Comparison of ENCODE assay signal across 18 cellular contexts in genomic region chr4:40170588-40170987, GRCh38. TPM values are rescaled to one million over a fixed set of nuclear protein-coding genes. Genes with fewer than 3 reads are reported as not detected.
DNase-seq lines count a peak whose midpoint lies in the region; ATAC-seq and TF ChIP-seq lines count a peak whose summit lies in the region.
"Had no signal": no experiment of that assay in that cellular context is flagged by ENCODE, and none has a peak within 500 bp of the region (broad histone marks: within the 10 kb centered on the region; RNA-seq: fewer than 3 reads in every experiment).

No MANE protein-coding gene starts in this region.

- TF ChIP-seq CTCF in activated CD8-positive, alpha-beta T cell treated with anti-CD3 and anti-CD28 coated beads for 36 hours (IDR thresholded peaks at IDR 0.05) = no peak
- TF ChIP-seq CTCF in WTC11 (IDR thresholded peaks at IDR 0.05) = no peak

- H3K36me3 Mint-ChIP-seq in activated CD8-positive, alpha-beta T cell treated with anti-CD3 and anti-CD28 coated beads for 36 hours (ENCODE audit: low read depth) = peaks cover 8% of the 10 kb centered on the region
- peaks cover 10% of the 10 kb centered on the region for H3K36me3 Mint-ChIP-seq in WTC11

- no peak overlapping the region for H3K4me3 Mint-ChIP-seq in activated CD8-positive, alpha-beta T cell treated with anti-CD3 and anti-CD28 coated beads for 36 hours
- no peak overlapping the region for H3K4me3 Mint-ChIP-seq in WTC11
- H3K4me3 Mint-ChIP-seq: activated naive CD4-positive, alpha-beta T cell treated with anti-CD3 and anti-CD28 coated beads for 36 hours; CD4-positive, CD25-positive, alpha-beta regulatory T cell; stimulated activated naive CD8-positive, alpha-beta T cell treated with anti-CD3 and anti-CD28 coated beads, Interleukin-15, amount 100 ng/mL, for 72 hours; T-cell had no signal

- ATAC-seq in GM19025 (IDR thresholded peaks at IDR 0.05; ENCODE audit: low read depth, unreplicated experiment) (peak; percentile 70), HG02678 (IDR thresholded peaks at IDR 0.05; ENCODE audit: unreplicated experiment) (peak; percentile 71), HG03460 (IDR thresholded peaks at IDR 0.05; ENCODE audit: unreplicated experiment) (peak; percentile 70), GM21528 (IDR thresholded peaks at IDR 0.05; ENCODE audit: low FRiP score, unreplicated experiment) (no peak), WTC11 (no peak)
- no peak for ATAC-seq in activated CD8-positive, alpha-beta T cell treated with anti-CD3 and anti-CD28 coated beads for 36 hours
- ATAC-seq: left cardiac atrium; stimulated activated naive CD8-positive, alpha-beta T cell treated with anti-CD3 and anti-CD28 coated beads, Interleukin-15, amount 100 ng/mL, for 72 hours; T-cell had no signal

- H3K27ac Mint-ChIP-seq in activated CD8-positive, alpha-beta T cell treated with anti-CD3 and anti-CD28 coated beads for 36 hours = no peak overlapping the region
- H3K27ac Mint-ChIP-seq in WTC11 = no peak overlapping the region
- H3K27ac Mint-ChIP-seq: activated naive CD4-positive, alpha-beta T cell treated with anti-CD3 and anti-CD28 coated beads for 36 hours; CD4-positive, CD25-positive, alpha-beta regulatory T cell; stimulated activated naive CD8-positive, alpha-beta T cell treated with anti-CD3 and anti-CD28 coated beads, Interleukin-15, amount 100 ng/mL, for 72 hours had no signal

- CTCF ChIA-PET in activated CD8-positive, alpha-beta T cell treated with anti-CD3 and anti-CD28 coated beads for 36 hours (lab: Charles Lee) = no interaction called here
- CTCF ChIA-PET in WTC11 (lab: Charles Lee) = interaction anchor here (1.0 kb wide), 1 partner anchor 147 kb away, joined by 3 read pairs; no protein-coding TSS in a partner anchor

- peak; percentile 3 for DNase-seq in ACHN
- DNase-seq in epidermal melanocyte (ENCODE audit: insufficient read length, low spot score) = no peak
- DNase-seq in activated CD8-positive, alpha-beta T cell treated with anti-CD3 and anti-CD28 coated beads for 36 hours = no peak
- no peak for DNase-seq in WTC11 (ENCODE audit: low spot score)
- DNase-seq: activated naive CD4-positive, alpha-beta T cell treated with anti-CD3 and anti-CD28 coated beads for 36 hours; brain microvascular endothelial cell; CD4-positive, CD25-positive, alpha-beta regulatory T cell; KG1; left cardiac atrium; stimulated activated naive CD8-positive, alpha-beta T cell treated with anti-CD3 and anti-CD28 coated beads, Interleukin-15, amount 100 ng/mL, for 72 hours; T-cell had no signal

- intact Hi-C loops in activated CD8-positive, alpha-beta T cell treated with anti-CD3 and anti-CD28 coated beads for 36 hours (cut with micrococcal nuclease) = no loop called here

- POLR2A ChIA-PET in activated CD8-positive, alpha-beta T cell treated with anti-CD3 and anti-CD28 coated beads for 36 hours (lab: Charles Lee) = interaction anchor here (0.7 to 1.9 kb wide), 2 partner anchors 29 to 45 kb away, joined by 4 to 6 read pairs; no protein-coding TSS in a partner anchor
- POLR2A ChIA-PET in WTC11 (lab: Charles Lee) = no interaction called here

- H3K4me1 Mint-ChIP-seq in activated CD8-positive, alpha-beta T cell treated with anti-CD3 and anti-CD28 coated beads for 36 hours (ENCODE audit: low read depth) = peaks cover 19% of the 10 kb centered on the region
- peaks cover 5% of the 10 kb centered on the region for H3K4me1 Mint-ChIP-seq in WTC11

- peaks cover 8% of the 10 kb centered on the region for H3K9me3 Mint-ChIP-seq in activated CD8-positive, alpha-beta T cell treated with anti-CD3 and anti-CD28 coated beads for 36 hours
- peaks cover 11% of the 10 kb centered on the region for H3K9me3 Mint-ChIP-seq in WTC11

- in situ Hi-C loops in ACHN (cut with HindIII; ENCODE audit: low pct_ligation_motif_present, low pct_unique_long_range_greater_than_20kb, low sequenced_read_pairs) = no loop called here

- H3K27me3 Mint-ChIP-seq in activated CD8-positive, alpha-beta T cell treated with anti-CD3 and anti-CD28 coated beads for 36 hours = no peaks in the 10 kb centered on the region
- no peaks in the 10 kb centered on the region for H3K27me3 Mint-ChIP-seq in WTC11 (ENCODE audit: low read depth)
- H3K27me3 Mint-ChIP-seq: CD4-positive, CD25-positive, alpha-beta regulatory T cell; stimulated activated naive CD8-positive, alpha-beta T cell treated with anti-CD3 and anti-CD28 coated beads, Interleukin-15, amount 100 ng/mL, for 72 hours; T-cell had no signal

TF ChIP-seq in WTC11, 78 proteins besides CTCF, POLR2A, EP300 and RAD21:
- TF ChIP-seq FOXP1 (CRISPR knock-in tag; IDR thresholded peaks at IDR 0.05; ENCODE audit: borderline replicate concordance) (no peak), ZNF512 (CRISPR knock-in tag; IDR thresholded peaks at IDR 0.05; ENCODE audit: borderline replicate concordance) (no peak)

RNA-seq across cellular contexts. Expression of gene RHOH, which starts 26.2 kb away (rescaled TPM):
- 100 to 1,000 TPM; 121 to 126 TPM for total RNA-seq in activated CD8-positive, alpha-beta T cell treated with anti-CD3 and anti-CD28 coated beads for 36 hours
- total RNA-seq in WTC11 (2021) = 3.9 to 8.7 TPM (median 7.4 TPM) in 3 replicates
- total RNA-seq: A172, Daoy, osteocyte had no signal

Comparison
In these comparisons a context has a peak if more than half of its experiments do, and no peak if none do; other contexts are left out.
1. ATAC-seq: peak in GM19025 (single experiment), HG02678 (single experiment) and HG03460 (single experiment); none in activated CD8-positive, alpha-beta T cell treated with anti-CD3 and anti-CD28 coated beads for 36 hours (single experiment), GM21528 (single experiment) and WTC11 (single experiment).
2. RNA of gene RHOH, which starts 26.2 kb away (total RNA-seq): 121 to 126 TPM in activated CD8-positive, alpha-beta T cell treated with anti-CD3 and anti-CD28 coated beads for 36 hours; 3.9 to 8.7 TPM in WTC11; every median in the first group is over 10 times any median in the second.